ENCODE assay signal across 11 cellular contexts in the genomic region with DNA sequence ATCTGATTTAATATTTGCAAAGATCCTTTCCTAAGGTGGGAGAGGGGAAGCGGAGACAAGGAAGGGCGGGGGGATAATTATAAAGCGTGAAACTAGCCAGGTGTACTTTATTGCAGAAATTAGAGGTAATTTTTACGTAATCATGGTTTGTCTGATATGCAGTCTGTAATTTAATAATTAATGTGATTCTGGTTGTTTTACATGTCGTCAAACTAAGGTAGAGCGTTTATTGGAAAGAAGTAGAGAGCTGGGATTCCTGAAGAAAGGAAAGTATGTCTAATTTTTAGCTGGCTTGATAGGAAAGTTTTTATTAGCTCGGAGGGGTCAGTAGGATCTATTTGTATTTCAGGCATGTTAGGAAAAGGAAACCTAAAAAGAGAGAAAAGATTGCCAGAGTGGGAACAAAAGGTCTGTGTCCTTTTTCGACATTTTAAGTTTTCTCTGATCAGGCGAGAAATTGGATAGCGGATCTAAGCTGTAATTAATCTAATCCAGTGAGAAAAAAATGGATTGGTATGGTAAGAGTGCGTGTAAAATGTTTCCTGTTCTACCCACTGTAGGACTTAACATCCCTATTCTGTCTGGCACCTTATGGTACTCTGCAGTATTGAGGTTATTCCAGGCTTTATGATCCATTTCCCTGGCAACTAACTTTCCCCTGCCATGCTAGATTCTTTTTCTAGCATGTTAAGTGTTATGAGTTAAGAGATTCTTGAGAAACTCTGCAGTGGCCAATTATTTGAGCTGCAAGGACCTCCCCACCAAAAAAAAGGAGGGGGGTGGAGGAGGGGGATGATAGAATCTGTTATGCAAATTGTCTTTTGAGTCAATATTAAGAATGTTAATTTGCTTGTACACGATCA. TPM values are rescaled to one million over a fixed set of nuclear protein-coding genes. Genes with fewer than 3 reads are reported as not detected.
DNase-seq lines count a peak whose midpoint lies in the region; ATAC-seq, FAIRE-seq and TF ChIP-seq lines count a peak whose summit lies in the region.
"Had no signal": no experiment of that assay in that cellular context is flagged by ENCODE, and none has a peak within 500 bp of the region (broad histone marks: within the 10 kb centered on the region; RNA-seq: fewer than 3 reads in every experiment).

No MANE protein-coding gene starts in this region.

- H3K79me1 ChIP-seq in H1 (ENCODE audit: low read depth, low read length), result no peaks in the 10 kb centered on the region

- no peak for TF ChIP-seq RAD21 in A549 (conservative IDR thresholded peaks at IDR 0.05 in 1 of 2, IDR thresholded peaks at IDR 0.05 in 1 of 2)
- TF ChIP-seq RAD21 in H1 (IDR thresholded peaks at IDR 0.05 in 1 of 2, conservative IDR thresholded peaks at IDR 0.05 in 1 of 2; ENCODE audit: low read depth in 2 of 2, low read length in 2 of 2), result no peak

- no peak for TF ChIP-seq POLR2A in A549 (IDR thresholded peaks at IDR 0.05; ENCODE audit: low read length)
- TF ChIP-seq POLR2A in H1 (IDR thresholded peaks at IDR 0.05; ENCODE audit: control extremely low read depth in 1 of 2, low read depth in 2 of 2, low read length in 2 of 2), result no peak

- no peak overlapping the region for H3K23ac ChIP-seq in H1 (ENCODE audit: insufficient read length)

- H2BK20ac ChIP-seq in H1 (ENCODE audit: low read length), result no peak overlapping the region

- no peak overlapping the region for H2AFZ ChIP-seq in H1 (ENCODE audit: low read length)

- ATAC-seq in A549, result no peak
- ATAC-seq in naive thymus-derived CD4-positive, alpha-beta T cell, result no peak
- no peak for ATAC-seq in GM19351 (IDR thresholded peaks at IDR 0.05; ENCODE audit: unreplicated experiment)

- peaks cover 0 to 15% of the 10 kb centered on the region in 2 experiments; a peak in 2 of 4 replicates for H3K79me2 ChIP-seq in H1 (ENCODE audit: control insufficient read depth in 1 of 2, insufficient read depth in 2 of 2, low read length in 2 of 2)

- H3K9me3 Mint-ChIP-seq in naive thymus-derived CD4-positive, alpha-beta T cell, result no peaks in the 10 kb centered on the region

- H2BK12ac ChIP-seq in H1 (ENCODE audit: low read depth, low read length), result no peak overlapping the region

- no peak overlapping the region for H2AK5ac ChIP-seq in H1 (ENCODE audit: low read depth, low read length)

- H3K9ac ChIP-seq in H1 (replicated peaks in 1 of 4; ENCODE audit: extremely low read depth in 1 of 4, low read depth in 3 of 4, low read length in 3 of 4), result peak overlapping the region in 1 of 4 experiments; percentile 76; a peak in 1 of 7 replicates

- H3K23me2 ChIP-seq in H1 (ENCODE audit: low read depth, low read length), result peaks cover 7% of the 10 kb centered on the region

- H3K27ac Mint-ChIP-seq in naive thymus-derived CD4-positive, alpha-beta T cell, result peak overlapping the region in 3 of 9 donors; percentile 13 to 70 (median 32)

- H4K91ac ChIP-seq in H1 (replicated peaks; ENCODE audit: insufficient read length, low read length), result no peak overlapping the region

- H3K27me3 Mint-ChIP-seq in naive thymus-derived CD4-positive, alpha-beta T cell, result peaks cover 63 to 88% (median 69%) of the 10 kb centered on the region in 5 donors

- peaks cover 7% of the 10 kb centered on the region; the same call in 1 of the 3 replicates for H3K4me1 ChIP-seq in A549
- H3K4me1 ChIP-seq in H1 (replicated peaks in 1 of 4; ENCODE audit: control insufficient read depth in 3 of 4, insufficient read depth in 4 of 4, low read length in 3 of 4), result peaks cover 0 to 8% (median 1%) of the 10 kb centered on the region in 4 experiments; a peak in 3 of 7 replicates
- H3K4me1 ChIP-seq in naive thymus-derived CD4-positive, alpha-beta T cell (ENCODE audit: control insufficient read depth in 2 of 2, insufficient read depth in 2 of 2, low read length in 2 of 2), result peaks cover 4% of the 10 kb centered on the region in 2 donors

- intact Hi-C loops in naive thymus-derived CD4-positive, alpha-beta T cell (cut with micrococcal nuclease), result loop anchor here (5.0 to 10.0 kb wide), 4 partner anchors 148 to 256 kb away; no protein-coding TSS in a partner anchor

- H3K56ac ChIP-seq in H1 (replicated peaks; ENCODE audit: insufficient read length, low read depth, low read length), result no peak overlapping the region

- CTCF ChIA-PET in A549 (lab: Yijun Ruan, JAX) (interaction anchor here (1.2 kb wide), 1 partner anchor 14 kb away, joined by 3 read pairs; no protein-coding TSS in a partner anchor), H1 (lab: Charles Lee; ENCODE audit: partially characterized antibody) (interaction anchor here (1.4 to 2.8 kb wide), 4 partner anchors 12 to 94 kb away, joined by 3 to 12 read pairs (median 4); no protein-coding TSS in a partner anchor), HEK293T (lab: Yijun Ruan, JAX) (interaction anchor here (0.6 kb wide), 1 partner anchor 39 kb away, joined by 3 read pairs; no protein-coding TSS in a partner anchor), GM10248 (lab: Yijun Ruan, JAX) (interaction anchor here (0.9 kb wide), 1 partner anchor 10 kb away, joined by 3 read pairs; no protein-coding TSS in a partner anchor)
- CTCF ChIA-PET in naive thymus-derived CD4-positive, alpha-beta T cell (lab: Charles Lee), result no interaction called here

- no peak overlapping the region for H2BK15ac ChIP-seq in H1 (ENCODE audit: low read length)

- peaks cover 0 to 12% (median 11%) of the 10 kb centered on the region in 7 donors for H3K4me1 Mint-ChIP-seq in naive thymus-derived CD4-positive, alpha-beta T cell

- FAIRE-seq in A549 (lab: Jason Lieb, UNC), result no peak
- no peak for FAIRE-seq in H1 (lab: Jason Lieb, UNC)
- FAIRE-seq: frontal cortex had no signal

- H3K36me3 ChIP-seq in H1 (ENCODE audit: control insufficient read depth in 2 of 4, insufficient read depth in 4 of 4, low read length in 3 of 4), result no peaks in the 10 kb centered on the region
- H3K36me3 ChIP-seq in naive thymus-derived CD4-positive, alpha-beta T cell (ENCODE audit: control insufficient read depth in 2 of 3, insufficient read depth in 3 of 3, low read length in 3 of 3), result no peaks in the 10 kb centered on the region
- H3K36me3 ChIP-seq: SJSA1 had no signal

- no peaks in the 10 kb centered on the region for H4K20me1 ChIP-seq in H1 (replicated peaks in 1 of 2; ENCODE audit: control insufficient read depth in 1 of 2, insufficient read depth in 2 of 2, low read length in 2 of 2)

- H3K4ac ChIP-seq in H1 (replicated peaks; ENCODE audit: insufficient read length, low read depth, low read length), result no peak overlapping the region

- WGBS in A549 (ENCODE audit: missing lambda C conversion rate), result 25% methylated on average over 12 of the region's 12 CpGs
- 33% methylated on average over 12 of the region's 12 CpGs; no CpG with 5 or more reads in 1 of the 2 experiments for WGBS in H1 (ENCODE audit: extremely low coverage in 1 of 2, insufficient coverage in 1 of 2, insufficient read length in 1 of 2, insufficient replicate concordance in 2 of 2, low coverage in 1 of 2, low lambda C conversion rate in 2 of 2, missing lambda C conversion rate in 1 of 2), 2 experiments

- H2BK120ac ChIP-seq in H1 (replicated peaks; ENCODE audit: low read depth, low read length), result no peak overlapping the region

- POLR2A ChIA-PET in A549 (lab: Yijun Ruan, JAX) (no interaction called here), H1 (lab: Charles Lee; ENCODE audit: partially characterized antibody) (interaction anchor here (0.8 to 1.5 kb wide), 2 partner anchors 16 to 451 kb away, joined by 3 read pairs; no protein-coding TSS in a partner anchor), HEK293T (lab: Yijun Ruan, JAX) (interaction anchor here (0.8 to 2.7 kb wide), 4 partner anchors 11 to 246 kb away, joined by 3 to 14 read pairs (median 6); no protein-coding TSS in a partner anchor), GM10248 (lab: Yijun Ruan, JAX) (interaction anchor here (0.6 kb wide), 1 partner anchor 310 kb away, joined by 3 read pairs; no protein-coding TSS in a partner anchor)
- POLR2A ChIA-PET in naive thymus-derived CD4-positive, alpha-beta T cell (lab: Charles Lee), result interaction anchor here (0.6 kb wide), 1 partner anchor 225 kb away, joined by 4 read pairs; no protein-coding TSS in a partner anchor

- H4K8ac ChIP-seq in H1 (ENCODE audit: extremely low read depth, insufficient read depth, low read length), result no peak overlapping the region

- DNase-seq in A549 (ENCODE audit: low read depth in 1 of 2, low spot score in 1 of 2) (no peak), LHCN-M2 (ENCODE audit: low read depth) (peak; percentile 61), H1 (ENCODE audit: low read depth in 1 of 2, low spot score in 2 of 2) (no peak), GM10266 (ENCODE audit: extremely low spot score) (no peak), HEK293T (ENCODE audit: extremely low spot score) (no peak), GM10248 (ENCODE audit: extremely low spot score) (no peak)
- DNase-seq in naive thymus-derived CD4-positive, alpha-beta T cell, result no peak
- DNase-seq: stimulated activated naive CD4-positive, alpha-beta T cell treated with Interleukin-2 at 50 U/mL for 16 hours had no signal

- no peaks in the 10 kb centered on the region for H3K36me3 Mint-ChIP-seq in naive thymus-derived CD4-positive, alpha-beta T cell

- peak overlapping the region; percentile 64 to 91 (median 80) for H3K4me3 Mint-ChIP-seq in naive thymus-derived CD4-positive, alpha-beta T cell

- H3K9me3 ChIP-seq in A549 (no peaks in the 10 kb centered on the region), H1 (ENCODE audit: insufficient read depth in 2 of 2, low read depth in 1 of 2, low read length in 1 of 2) (no peaks in the 10 kb centered on the region)
- H3K9me3 ChIP-seq in naive thymus-derived CD4-positive, alpha-beta T cell (ENCODE audit: control insufficient read depth in 2 of 3, low read length in 3 of 3), result no peaks in the 10 kb centered on the region

- TF ChIP-seq CTCF in A549 (IDR thresholded peaks at IDR 0.05), result no peak
- no peak for TF ChIP-seq CTCF in H1 (IDR thresholded peaks at IDR 0.05; ENCODE audit: control extremely low read depth in 1 of 3, insufficient read depth in 1 of 3, low read depth in 1 of 3, low read length in 3 of 3)
- no peak for TF ChIP-seq CTCF in GM10266 (IDR thresholded peaks at IDR 0.05; ENCODE audit: control insufficient read depth, insufficient read depth, low read depth, missing control alignments)
- TF ChIP-seq CTCF in GM10248 (IDR thresholded peaks at IDR 0.05; ENCODE audit: control extremely low read depth, extremely low read depth, low read depth, missing control alignments), result no peak

- H3K14ac ChIP-seq in H1 (ENCODE audit: insufficient read length), result no peak overlapping the region

- no peak overlapping the region for H3K4me3 ChIP-seq in A549
- H3K4me3 ChIP-seq in H1 (ENCODE audit: extremely low read depth in 1 of 4, insufficient read depth in 2 of 4, low read depth in 3 of 4, low read length in 4 of 4), result peak overlapping the region; percentile 45 to 83 (median 54)
- H3K4me3 ChIP-seq in naive thymus-derived CD4-positive, alpha-beta T cell (ENCODE audit: low read length), result no peak overlapping the region
- H3K4me3 ChIP-seq: SJSA1 had no signal

- H3K27ac ChIP-seq in A549 (no peak overlapping the region), H1 (ENCODE audit: low read depth, low read length) (no peak overlapping the region)
- H3K27ac ChIP-seq in naive thymus-derived CD4-positive, alpha-beta T cell (ENCODE audit: low read depth, low read length), result no peak overlapping the region
- H3K27ac ChIP-seq: SJSA1 had no signal

- H4K5ac ChIP-seq in H1 (ENCODE audit: insufficient read length, low read depth, low read length), result no peak overlapping the region

- H2BK5ac ChIP-seq in H1 (ENCODE audit: low read depth, low read length), result no peak overlapping the region

- peak overlapping the region; percentile 98; the same call in 1 of the 3 replicates for H3K4me2 ChIP-seq in A549
- H3K4me2 ChIP-seq in H1 (ENCODE audit: insufficient read depth in 1 of 2, low read depth in 2 of 2, low read length in 2 of 2), result peak overlapping the region; percentile 75 to 93

- TF ChIP-seq EP300 in A549 (IDR thresholded peaks at IDR 0.05), result no peak
- no peak for TF ChIP-seq EP300 in H1 (IDR thresholded peaks at IDR 0.05; ENCODE audit: borderline replicate concordance in 1 of 2, low read depth in 2 of 2, low read length in 2 of 2)

- H3K18ac ChIP-seq in H1 (ENCODE audit: extremely low read depth, low read length), result no peak overlapping the region

- H3K27me3 ChIP-seq in H1 (replicated peaks in 1 of 4; ENCODE audit: control insufficient read depth in 3 of 4, extremely low read depth in 1 of 4, insufficient read depth in 3 of 4, low read length in 3 of 4), result peaks cover 0 to 3% (median under 1%) of the 10 kb centered on the region in 4 experiments; a peak in 3 of 7 replicates
- peaks cover 5 to 21% of the 10 kb centered on the region in 2 donors for H3K27me3 ChIP-seq in naive thymus-derived CD4-positive, alpha-beta T cell (ENCODE audit: control insufficient read depth in 2 of 2, insufficient read depth in 2 of 2, low read length in 2 of 2)

RNA-seq across cellular contexts. Expression of gene CELF2, which starts 1.4 kb away (rescaled TPM):
- polyA plus RNA-seq in A549 (2011; rRNA removed) (0.03 and 0.04 TPM in 2 replicates), A549 (2017; fragmentation: RNase III; extraction: RNeasy Plus Mini Kit Qiagen cat#74134 plus additional on column Dnase treatment) (0.01 to 0.04 TPM in 2 of 3 replicates, not detected in the other), H1 (2011; rRNA removed) (18.3 and 19.2 TPM in 2 replicates)
- 0.01 TPM in 2 replicates for polyA plus RNA-seq in A549 (2012; cell fraction: cytosol; rRNA removed)
- 0.01 and 0.04 TPM in 2 replicates for polyA plus RNA-seq in A549 (2012; cell fraction: nucleus; rRNA removed)
- 0.10 TPM in 1 of 2 replicates, not detected in the other for polyA minus RNA-seq in A549 (2011; rRNA and poly(A)+ RNA removed)
- 59.5 and 68.1 TPM in 2 replicates for total RNA-seq in LHCN-M2 (2014; rRNA removed)
- polyA plus RNA-seq in LHCN-M2 (2012), result 26.8 TPM
- 22.7 and 22.9 TPM in 2 replicates for total RNA-seq in H1 (2021; fragmentation: NEBNext Ultra II Directional; extraction: Animal tissue kit (Norgen Biotek cat#: 25700))
- polyA plus RNA-seq in H1 (2011; cell fraction: cytosol; rRNA removed), result 16.0 TPM
- polyA plus RNA-seq in H1 (2011; cell fraction: nucleus; rRNA removed), result 36.7 TPM
- 13.4 to 16.8 TPM (median 16.0 TPM) in 4 replicates for polyA plus RNA-seq in H1 (2012, experiment 1 of 2)
- 1.7 TPM for polyA plus RNA-seq in H1 (2012, experiment 2 of 2)
- 11.7 TPM for polyA plus RNA-seq in H1 (2013, experiment 1 of 2)
- 11.7 TPM for polyA plus RNA-seq in H1 (2013, experiment 2 of 2)
- 32.5 and 40.9 TPM in 2 replicates for polyA minus RNA-seq in H1 (2011; rRNA and poly(A)+ RNA removed)
- polyA minus RNA-seq in H1 (2011; cell fraction: cytosol; rRNA and poly(A)+ RNA removed), result 20.6 TPM
- polyA minus RNA-seq in H1 (2011; cell fraction: nucleus; rRNA and poly(A)+ RNA removed), result 42.3 TPM
- total RNA-seq in naive thymus-derived CD4-positive, alpha-beta T cell, result 100 to 1,000 TPM; 135 to 207 (median 178) TPM
- 100 to 1,000 TPM; 139 to 202 TPM for polyA plus RNA-seq in naive thymus-derived CD4-positive, alpha-beta T cell
- total RNA-seq: SJSA1 had no signal

Comparison
In these comparisons a context has a peak if more than half of its experiments do, and no peak if none do; other contexts are left out.
1. H3K4me3 ChIP-seq: peak in H1 (4 of 4); none in A549 (single experiment) and naive thymus-derived CD4-positive, alpha-beta T cell (single experiment).